Comparison of ENCODE assay signal across 20 cellular contexts in the genomic region with DNA sequence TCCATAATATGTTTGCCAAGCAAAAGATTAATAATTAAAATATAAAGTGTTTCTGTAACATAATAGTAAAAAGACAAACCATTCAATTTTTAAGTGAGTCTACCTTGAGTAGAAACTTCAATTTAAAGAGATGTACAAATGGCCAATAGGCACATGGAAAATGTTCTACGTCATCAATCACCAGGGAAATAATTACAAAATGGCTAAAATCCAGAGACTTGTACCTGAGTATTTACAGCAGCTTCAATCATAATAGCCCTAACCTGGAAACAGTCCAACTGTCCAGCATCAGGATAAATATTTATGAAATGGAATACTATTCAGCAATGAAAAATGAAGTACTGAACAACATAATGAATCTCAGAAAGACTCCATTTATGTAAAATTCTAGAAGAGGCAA.
A peak's percentile ranks its signal among the peaks of the same experiment; 100 is the strongest.
DNase-seq lines count a peak whose midpoint lies in the region; ATAC-seq and TF ChIP-seq lines count a peak whose summit lies in the region.
"Had no signal": no experiment of that assay in that cellular context is flagged by ENCODE, and none has a peak within 500 bp of the region (broad histone marks: within the 10 kb centered on the region; RNA-seq: fewer than 3 reads in every experiment).

No MANE protein-coding gene starts in this region.

- H3K36me3 Mint-ChIP-seq in activated T-cell treated with anti-CD3 and anti-CD28 coated beads, Interleukin-2, amount 50 U/mL, for 72 hours (ENCODE audit: insufficient read depth in 2 of 2): no peaks in the 10 kb centered on the region
- H3K36me3 Mint-ChIP-seq: activated naive CD4-positive, alpha-beta T cell treated with anti-CD3 and anti-CD28 coated beads, Interleukin-2, amount 50 U/mL, for 24 hours; memory B cell; natural killer cell treated with Interleukin-12 subunit alpha and Interleukin-12 subunit beta and Interleukin-15 and Interleukin-18, amount 100 ng/mL, for 72 hours; stimulated activated effector memory CD8-positive, alpha-beta T cell treated with anti-CD3 and anti-CD28 coated beads, Interleukin-12 subunit alpha, Interleukin-12 subunit beta, amount 100 ng/mL, for 72 hours had no signal

- ATAC-seq in GM19328 (IDR thresholded peaks at IDR 0.05; ENCODE audit: unreplicated experiment) (peak; percentile 67), HG03175 (IDR thresholded peaks at IDR 0.05; ENCODE audit: unreplicated experiment) (peak; percentile 63)
- no peak for ATAC-seq in activated T-cell treated with anti-CD3 and anti-CD28 coated beads, Interleukin-2, amount 50 U/mL, for 72 hours (replicated peaks in 1 of 2)
- ATAC-seq: natural killer cell treated with Interleukin-12 subunit alpha and Interleukin-12 subunit beta and Interleukin-15 and Interleukin-18, amount 100 ng/mL, for 72 hours; stimulated activated effector memory CD8-positive, alpha-beta T cell treated with anti-CD3 and anti-CD28 coated beads, Interleukin-12 subunit alpha, Interleukin-12 subunit beta, amount 100 ng/mL, for 72 hours had no signal

- no peak overlapping the region for H3K27ac Mint-ChIP-seq in activated T-cell treated with anti-CD3 and anti-CD28 coated beads, Interleukin-2, amount 50 U/mL, for 72 hours
- H3K27ac Mint-ChIP-seq: activated CD4-positive, alpha-beta T cell treated with anti-CD3 and anti-CD28 coated beads, Interleukin-2, amount 10 ng/mL, durations not matched to agents 7 days and 5 days; activated naive CD4-positive, alpha-beta T cell treated with anti-CD3 and anti-CD28 coated beads, Interleukin-2, amount 50 U/mL, for 24 hours; memory B cell; natural killer cell treated with Interleukin-12 subunit alpha and Interleukin-12 subunit beta and Interleukin-15 and Interleukin-18, amount 100 ng/mL, for 72 hours; stimulated activated effector memory CD8-positive, alpha-beta T cell treated with anti-CD3 and anti-CD28 coated beads, Interleukin-12 subunit alpha, Interleukin-12 subunit beta, amount 100 ng/mL, for 72 hours had no signal

- peaks cover 17% of the 10 kb centered on the region for H3K27me3 Mint-ChIP-seq in activated T-cell treated with anti-CD3 and anti-CD28 coated beads, Interleukin-2, amount 50 U/mL, for 72 hours (ENCODE audit: low read depth)
- H3K27me3 Mint-ChIP-seq: memory B cell had no signal

- no peaks in the 10 kb centered on the region for H3K4me1 Mint-ChIP-seq in activated T-cell treated with anti-CD3 and anti-CD28 coated beads, Interleukin-2, amount 50 U/mL, for 72 hours (ENCODE audit: low read depth)
- H3K4me1 Mint-ChIP-seq: activated CD4-positive, alpha-beta T cell treated with anti-CD3 and anti-CD28 coated beads, Interleukin-2, amount 10 ng/mL, durations not matched to agents 7 days and 5 days; activated naive CD4-positive, alpha-beta T cell treated with anti-CD3 and anti-CD28 coated beads, Interleukin-2, amount 50 U/mL, for 24 hours; memory B cell; stimulated activated effector memory CD8-positive, alpha-beta T cell treated with anti-CD3 and anti-CD28 coated beads, Interleukin-12 subunit alpha, Interleukin-12 subunit beta, amount 100 ng/mL, for 72 hours had no signal

- no peak overlapping the region for H3K4me3 ChIP-seq in GM12865 (ENCODE audit: low read depth, low read length)
- H3K4me3 ChIP-seq: HAP-1, prostate gland, SK-N-MC, tibial artery had no signal

- TF ChIP-seq CTCF in GM12865 (IDR thresholded peaks at IDR 0.05; ENCODE audit: insufficient read depth, low read depth, low read length, missing control alignments): no peak

- no peak overlapping the region for H3K4me3 Mint-ChIP-seq in activated T-cell treated with anti-CD3 and anti-CD28 coated beads, Interleukin-2, amount 50 U/mL, for 72 hours
- H3K4me3 Mint-ChIP-seq: activated CD4-positive, alpha-beta T cell treated with anti-CD3 and anti-CD28 coated beads, Interleukin-2, amount 10 ng/mL, durations not matched to agents 7 days and 5 days; activated naive CD4-positive, alpha-beta T cell treated with anti-CD3 and anti-CD28 coated beads, Interleukin-2, amount 50 U/mL, for 24 hours; memory B cell; natural killer cell treated with Interleukin-12 subunit alpha and Interleukin-12 subunit beta and Interleukin-15 and Interleukin-18, amount 100 ng/mL, for 72 hours; stimulated activated effector memory CD8-positive, alpha-beta T cell treated with anti-CD3 and anti-CD28 coated beads, Interleukin-12 subunit alpha, Interleukin-12 subunit beta, amount 100 ng/mL, for 72 hours had no signal

- H3K9me3 Mint-ChIP-seq in activated T-cell treated with anti-CD3 and anti-CD28 coated beads, Interleukin-2, amount 50 U/mL, for 72 hours: peaks cover 0 to 1% of the 10 kb centered on the region in 2 donors
- H3K9me3 Mint-ChIP-seq: activated CD4-positive, alpha-beta T cell treated with anti-CD3 and anti-CD28 coated beads, Interleukin-2, amount 10 ng/mL, durations not matched to agents 7 days and 5 days; activated naive CD4-positive, alpha-beta T cell treated with anti-CD3 and anti-CD28 coated beads, Interleukin-2, amount 50 U/mL, for 24 hours; stimulated activated effector memory CD8-positive, alpha-beta T cell treated with anti-CD3 and anti-CD28 coated beads, Interleukin-12 subunit alpha, Interleukin-12 subunit beta, amount 100 ng/mL, for 72 hours had no signal

- DNase-seq in GM12865 (ENCODE audit: low read depth): peak; percentile 42
- DNase-seq in NCI-H526 treated with DMSO at 0.1 percent for 48 hours (lab: John Stamatoyannopoulos, UW): peak; percentile 9
- DNase-seq in activated T-cell treated with anti-CD3 and anti-CD28 coated beads, Interleukin-2, amount 50 U/mL, for 72 hours: no peak
- no peak for DNase-seq in NCI-H524 treated with DMSO at 0.1 percent for 48 hours (lab: John Stamatoyannopoulos, UW)
- no peak for DNase-seq in NCI-H510A (lab: John Stamatoyannopoulos, UW)
- DNase-seq in Ammon's horn (ENCODE audit: low spot score): no peak
- DNase-seq: activated CD4-positive, alpha-beta T cell treated with anti-CD3 and anti-CD28 coated beads, Interleukin-2, amount 10 ng/mL, durations not matched to agents 7 days and 5 days; Kasumi-1; NCI-H1694; NCI-H510A treated with DMSO at 0.1 percent for 48 hours; tibial artery had no signal

Comparison
In these comparisons a context has a peak if more than half of its experiments do, and no peak if none do; other contexts are left out.
1. DNase-seq: peak in GM12865 (single experiment) and NCI-H526 treated with DMSO at 0.1 percent for 48 hours (single experiment); none in activated T-cell treated with anti-CD3 and anti-CD28 coated beads, Interleukin-2, amount 50 U/mL, for 72 hours (0 of 2), NCI-H524 treated with DMSO at 0.1 percent for 48 hours (single experiment), NCI-H510A (single experiment) and Ammon's horn (single experiment).
2. ATAC-seq: peak in GM19328 (single experiment) and HG03175 (single experiment); none in activated T-cell treated with anti-CD3 and anti-CD28 coated beads, Interleukin-2, amount 50 U/mL, for 72 hours (0 of 2).